Comparison of ENCODE assay signal across 1 cellular context in genomic region chr18:39636931-39637330, GRCh38.
A peak's percentile ranks its signal among the peaks of the same experiment; 100 is the strongest.
TF ChIP-seq lines count a peak whose summit lies in the region.

No MANE protein-coding gene starts in this region.

TF ChIP-seq in HepG2, 621 proteins besides CTCF, POLR2A, EP300 and RAD21 (continued from another document):
- TF ChIP-seq, protein P1, sequence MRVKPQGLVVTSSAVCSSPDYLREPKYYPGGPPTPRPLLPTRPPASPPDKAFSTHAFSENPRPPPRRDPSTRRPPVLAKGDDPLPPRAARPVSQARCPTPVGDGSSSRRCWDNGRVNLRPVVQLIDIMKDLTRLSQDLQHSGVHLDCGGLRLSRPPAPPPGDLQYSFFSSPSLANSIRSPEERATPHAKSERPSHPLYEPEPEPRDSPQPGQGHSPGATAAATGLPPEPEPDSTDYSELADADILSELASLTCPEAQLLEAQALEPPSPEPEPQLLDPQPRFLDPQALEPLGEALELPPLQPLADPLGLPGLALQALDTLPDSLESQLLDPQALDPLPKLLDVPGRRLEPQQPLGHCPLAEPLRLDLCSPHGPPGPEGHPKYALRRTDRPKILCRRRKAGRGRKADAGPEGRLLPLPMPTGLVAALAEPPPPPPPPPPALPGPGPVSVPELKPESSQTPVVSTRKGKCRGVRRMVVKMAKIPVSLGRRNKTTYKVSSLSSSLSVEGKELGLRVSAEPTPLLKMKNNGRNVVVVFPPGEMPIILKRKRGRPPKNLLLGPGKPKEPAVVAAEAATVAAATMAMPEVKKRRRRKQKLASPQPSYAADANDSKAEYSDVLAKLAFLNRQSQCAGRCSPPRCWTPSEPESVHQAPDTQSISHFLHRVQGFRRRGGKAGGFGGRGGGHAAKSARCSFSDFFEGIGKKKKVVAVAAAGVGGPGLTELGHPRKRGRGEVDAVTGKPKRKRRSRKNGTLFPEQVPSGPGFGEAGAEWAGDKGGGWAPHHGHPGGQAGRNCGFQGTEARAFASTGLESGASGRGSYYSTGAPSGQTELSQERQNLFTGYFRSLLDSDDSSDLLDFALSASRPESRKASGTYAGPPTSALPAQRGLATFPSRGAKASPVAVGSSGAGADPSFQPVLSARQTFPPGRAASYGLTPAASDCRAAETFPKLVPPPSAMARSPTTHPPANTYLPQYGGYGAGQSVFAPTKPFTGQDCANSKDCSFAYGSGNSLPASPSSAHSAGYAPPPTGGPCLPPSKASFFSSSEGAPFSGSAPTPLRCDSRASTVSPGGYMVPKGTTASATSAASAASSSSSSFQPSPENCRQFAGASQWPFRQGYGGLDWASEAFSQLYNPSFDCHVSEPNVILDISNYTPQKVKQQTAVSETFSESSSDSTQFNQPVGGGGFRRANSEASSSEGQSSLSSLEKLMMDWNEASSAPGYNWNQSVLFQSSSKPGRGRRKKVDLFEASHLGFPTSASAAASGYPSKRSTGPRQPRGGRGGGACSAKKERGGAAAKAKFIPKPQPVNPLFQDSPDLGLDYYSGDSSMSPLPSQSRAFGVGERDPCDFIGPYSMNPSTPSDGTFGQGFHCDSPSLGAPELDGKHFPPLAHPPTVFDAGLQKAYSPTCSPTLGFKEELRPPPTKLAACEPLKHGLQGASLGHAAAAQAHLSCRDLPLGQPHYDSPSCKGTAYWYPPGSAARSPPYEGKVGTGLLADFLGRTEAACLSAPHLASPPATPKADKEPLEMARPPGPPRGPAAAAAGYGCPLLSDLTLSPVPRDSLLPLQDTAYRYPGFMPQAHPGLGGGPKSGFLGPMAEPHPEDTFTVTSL (CRISPR knock-in tag; IDR thresholded peaks at IDR 0.05; ENCODE audit: borderline replicate concordance), result 0 out of 2 replicates have a peak, but pooled peaks have one; percentile 47
- TF ChIP-seq YY1 (IDR thresholded peaks at IDR 0.05; ENCODE audit: insufficient read depth, insufficient replicate concordance, low read depth, low read length) (no peak), PAXIP1 (CRISPR knock-in tag; conservative IDR thresholded peaks at IDR 0.05) (peak; percentile 42), ZMYM2 (CRISPR knock-in tag; IDR thresholded peaks at IDR 0.05) (no peak), HNF4A (CRISPR knock-in tag; IDR thresholded peaks at IDR 0.05) (peak; percentile 83), SP5 (CRISPR knock-in tag; IDR thresholded peaks at IDR 0.05; ENCODE audit: borderline replicate concordance, low read depth) (peak; percentile 73; the same call in 1 of the 2 replicates), ZMYM4 (CRISPR knock-in tag; IDR thresholded peaks at IDR 0.05) (peak; percentile 67), ARID5B (CRISPR knock-in tag; IDR thresholded peaks at IDR 0.05) (peak; percentile 54), ZNF326 (CRISPR knock-in tag; IDR thresholded peaks at IDR 0.05; ENCODE audit: borderline replicate concordance) (no peak), ZBTB7B (CRISPR knock-in tag; IDR thresholded peaks at IDR 0.05) (peak; percentile 72; the same call in 1 of the 2 replicates), ZNF644 (CRISPR knock-in tag; IDR thresholded peaks at IDR 0.05; ENCODE audit: low read depth) (0 out of 2 replicates have a peak, but pooled peaks have one; percentile 14)
- TF ChIP-seq, protein P2, sequence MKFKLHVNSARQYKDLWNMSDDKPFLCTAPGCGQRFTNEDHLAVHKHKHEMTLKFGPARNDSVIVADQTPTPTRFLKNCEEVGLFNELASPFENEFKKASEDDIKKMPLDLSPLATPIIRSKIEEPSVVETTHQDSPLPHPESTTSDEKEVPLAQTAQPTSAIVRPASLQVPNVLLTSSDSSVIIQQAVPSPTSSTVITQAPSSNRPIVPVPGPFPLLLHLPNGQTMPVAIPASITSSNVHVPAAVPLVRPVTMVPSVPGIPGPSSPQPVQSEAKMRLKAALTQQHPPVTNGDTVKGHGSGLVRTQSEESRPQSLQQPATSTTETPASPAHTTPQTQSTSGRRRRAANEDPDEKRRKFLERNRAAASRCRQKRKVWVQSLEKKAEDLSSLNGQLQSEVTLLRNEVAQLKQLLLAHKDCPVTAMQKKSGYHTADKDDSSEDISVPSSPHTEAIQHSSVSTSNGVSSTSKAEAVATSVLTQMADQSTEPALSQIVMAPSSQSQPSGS (CRISPR knock-in tag; IDR thresholded peaks at IDR 0.05), result no peak
TF ChIP-seq in HepG2: peak in this region for 11.
